Comparison of ENCODE assay signal across 8 cellular contexts in the genomic region with DNA sequence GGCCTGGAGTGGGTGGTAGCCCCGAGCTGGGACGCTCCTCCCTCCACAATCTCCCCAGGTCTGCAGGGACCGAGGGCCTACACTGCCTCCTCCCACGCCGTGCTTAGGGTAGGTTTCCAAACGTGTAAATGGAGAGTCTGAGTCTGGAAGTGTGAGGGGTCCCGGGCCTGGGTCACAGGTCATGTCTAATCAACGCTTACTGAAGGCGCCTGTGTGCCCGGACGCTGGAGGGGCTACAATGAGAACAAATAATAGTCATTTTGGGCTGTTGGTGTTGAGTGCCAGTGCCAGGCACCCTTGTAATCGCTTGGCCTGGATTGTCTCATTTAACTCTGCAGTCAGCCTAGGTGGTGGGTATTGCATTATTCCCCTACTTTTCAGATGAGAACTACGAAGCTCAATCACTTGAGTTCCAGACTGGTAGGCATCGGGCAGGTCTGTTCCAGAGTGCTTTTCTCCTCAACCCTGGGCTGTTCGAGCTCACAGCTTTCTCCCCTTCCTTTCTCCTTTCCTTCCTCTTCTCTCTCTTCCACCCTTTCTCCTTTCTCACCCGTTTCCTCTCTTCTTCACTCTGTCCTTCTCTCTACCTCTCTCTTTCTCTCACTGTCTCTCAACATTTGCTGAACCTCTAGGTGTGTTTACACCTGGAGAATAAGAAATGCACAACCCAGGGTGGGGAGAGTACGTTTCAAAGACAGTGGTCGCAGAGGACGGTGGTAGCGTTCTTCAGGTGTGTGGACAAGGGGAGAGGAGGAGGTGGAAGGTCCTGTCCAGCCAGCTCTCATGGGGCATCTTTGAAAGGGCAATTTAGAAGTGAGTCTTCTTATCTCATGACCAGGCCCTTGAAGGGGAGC. TPM values are rescaled to one million over a fixed set of nuclear protein-coding genes. Genes with fewer than 3 reads are reported as not detected.
DNase-seq lines count a peak whose midpoint lies in the region; ATAC-seq and TF ChIP-seq lines count a peak whose summit lies in the region.

No MANE protein-coding gene starts in this region.

- H3K79me2 ChIP-seq in GM23338 (replicated peaks; ENCODE audit: insufficient read depth), result no peaks in the 10 kb centered on the region; the same call in 1 of the 2 replicates

- H3K36me3 ChIP-seq in GM23338 (ENCODE audit: insufficient read depth), result no peaks in the 10 kb centered on the region
- H3K36me3 ChIP-seq in SK-N-MC (ENCODE audit: insufficient read depth, low read length), result peaks cover 8% of the 10 kb centered on the region; the same call in 1 of the 2 replicates

- ATAC-seq in GM23338, result no peak

- DNase-seq in GF-D8 (lab: John Stamatoyannopoulos, UW), result peak; percentile 23
- DNase-seq in GM23338 (ENCODE audit: low spot score), result no peak
- no peak for DNase-seq in SK-N-MC (ENCODE audit: low read depth, low spot score)
- no peak for DNase-seq in fibroblast of mammary gland (ENCODE audit: low read depth)
- DNase-seq in putamen (ENCODE audit: low spot score), result peak; percentile 10
- DNase-seq in NCI-H1048 (lab: John Stamatoyannopoulos, UW), result no peak
- no peak for DNase-seq in amygdala (lab: John Stamatoyannopoulos, UW)
- no peak for DNase-seq in kidney tubule cell (ENCODE audit: low spot score)

- H3K4me1 Mint-ChIP-seq in GM23338, result peaks cover 22% of the 10 kb centered on the region

- no peaks in the 10 kb centered on the region for H3K9me2 ChIP-seq in GM23338 (ENCODE audit: insufficient read depth)

- peak overlapping the region; percentile 59; the same call in 1 of the 2 replicates for H2AFZ ChIP-seq in GM23338

- H3K4me3 ChIP-seq in GM23338, result peak overlapping the region; percentile 92
- peak overlapping the region; percentile 99 for H3K4me3 ChIP-seq in SK-N-MC
- H3K4me3 ChIP-seq in fibroblast of mammary gland (ENCODE audit: control insufficient read depth, low read depth, low read length), result peak overlapping the region; percentile 56

- H3K4me2 ChIP-seq in GM23338, result peak overlapping the region; percentile 92

- peaks cover 10% of the 10 kb centered on the region for H3K27me3 ChIP-seq in GM23338 (ENCODE audit: insufficient read depth)

- peaks cover 5% of the 10 kb centered on the region for H3K27me3 Mint-ChIP-seq in GM23338 (ENCODE audit: insufficient read depth, low read depth, poor library complexity)

- H3K4me3 Mint-ChIP-seq in GM23338, result peak overlapping the region; percentile 83

- 0 out of 2 replicates have a peak, but pooled peaks cover 8% of the 10 kb centered on the region for H3K4me1 ChIP-seq in GM23338 (ENCODE audit: insufficient read depth)

- H3F3A ChIP-seq in GM23338 (replicated peaks; ENCODE audit: low read depth), result no peaks in the 10 kb centered on the region

- peaks cover 10% of the 10 kb centered on the region for H3K36me3 Mint-ChIP-seq in GM23338 (ENCODE audit: low read depth)

- no peak overlapping the region for H3K27ac Mint-ChIP-seq in GM23338

- H3K27ac ChIP-seq in GM23338 (ENCODE audit: low read depth), result no peak overlapping the region
- no peak overlapping the region for H3K27ac ChIP-seq in SK-N-MC

- H3K9me3 Mint-ChIP-seq in GM23338, result no peaks in the 10 kb centered on the region

- no peak for TF ChIP-seq CTCF in GM23338 (conservative IDR thresholded peaks at IDR 0.05; ENCODE audit: low read depth in 2 of 2)
- TF ChIP-seq CTCF in fibroblast of mammary gland (conservative IDR thresholded peaks at IDR 0.05; ENCODE audit: control insufficient read depth, insufficient read depth, low read depth, low read length), result no peak

- H4K20me1 ChIP-seq in GM23338 (replicated peaks; ENCODE audit: insufficient read depth), result 0 out of 2 replicates have a peak, but pooled peaks cover 3% of the 10 kb centered on the region

- no peaks in the 10 kb centered on the region for H3K9me3 ChIP-seq in SK-N-MC (ENCODE audit: low read depth, low read length)

- H3K9ac ChIP-seq in SK-N-MC (ENCODE audit: insufficient read length), result peak overlapping the region; percentile 98

TF ChIP-seq in GM23338, 12 proteins besides CTCF, POLR2A, EP300 and RAD21:
- TF ChIP-seq STAT1 (IDR thresholded peaks at IDR 0.05; ENCODE audit: unreplicated experiment), result no peak
- TF ChIP-seq, protein P1, sequence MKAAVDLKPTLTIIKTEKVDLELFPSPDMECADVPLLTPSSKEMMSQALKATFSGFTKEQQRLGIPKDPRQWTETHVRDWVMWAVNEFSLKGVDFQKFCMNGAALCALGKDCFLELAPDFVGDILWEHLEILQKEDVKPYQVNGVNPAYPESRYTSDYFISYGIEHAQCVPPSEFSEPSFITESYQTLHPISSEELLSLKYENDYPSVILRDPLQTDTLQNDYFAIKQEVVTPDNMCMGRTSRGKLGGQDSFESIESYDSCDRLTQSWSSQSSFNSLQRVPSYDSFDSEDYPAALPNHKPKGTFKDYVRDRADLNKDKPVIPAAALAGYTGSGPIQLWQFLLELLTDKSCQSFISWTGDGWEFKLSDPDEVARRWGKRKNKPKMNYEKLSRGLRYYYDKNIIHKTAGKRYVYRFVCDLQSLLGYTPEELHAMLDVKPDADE (IDR thresholded peaks at IDR 0.05), result no peak

RNA-seq across cellular contexts. Expression of a gene that starts 0.9 kb away (rescaled TPM):
- total RNA-seq in GM23338 (2014; rRNA removed; shearing (Covaris generic)), result 19.7 and 24.4 TPM in 2 replicates
- 6.9 and 8.6 TPM in 2 replicates for polyA plus RNA-seq in GM23338 (2016; fragmentation: Nextera tagmentation; extraction: Ambion mirVana)

RNA-seq across cellular contexts. Expression of a gene that starts 1.1 kb away (rescaled TPM):
- total RNA-seq in GM23338 (2014; rRNA removed; shearing (Covaris generic)), result 53.6 and 60.0 TPM in 2 replicates
- 18.2 and 20.8 TPM in 2 replicates for polyA plus RNA-seq in GM23338 (2016; fragmentation: Nextera tagmentation; extraction: Ambion mirVana)

RNA-seq across cellular contexts. Expression of a gene that starts 24.4 kb away (rescaled TPM):
- total RNA-seq in GM23338 (2014; rRNA removed; shearing (Covaris generic)), result 0.14 TPM in 1 of 2 replicates, not detected in the other
- polyA plus RNA-seq in GM23338 (2016; fragmentation: Nextera tagmentation; extraction: Ambion mirVana), result 0.24 and 0.86 TPM in 2 replicates

Comparison
In these comparisons a context has a peak if more than half of its experiments do, and no peak if none do; other contexts are left out.
1. DNase-seq: peak in GF-D8 (single experiment) and putamen (single experiment); none in GM23338 (single experiment), SK-N-MC (single experiment), fibroblast of mammary gland (single experiment), NCI-H1048 (single experiment), amygdala (0 of 56) and kidney tubule cell (single experiment).
2. Peak in every context shown above with its lines, with median percentiles within 50 percentile points of each other: H3K4me3 ChIP-seq.